Comparison of ENCODE assay signal across 8 cellular contexts in genomic region chr20:19661717-19662637, GRCh38.
DNase-seq lines count a peak whose midpoint lies in the region; ATAC-seq, FAIRE-seq and TF ChIP-seq lines count a peak whose summit lies in the region.

No MANE protein-coding gene starts in this region.

- no peaks in the 10 kb centered on the region for H3K27me3 ChIP-seq in KMS-11 (ENCODE audit: insufficient read depth, low read depth)
- H3K27me3 ChIP-seq in OCI-LY3 (ENCODE audit: low read depth, low read length): peaks cover 32% of the 10 kb centered on the region

- H3K4me3 Mint-ChIP-seq in activated T-cell treated with anti-CD3 and anti-CD28 coated beads, Interleukin-2, amount 50 U/mL, for 72 hours: no peak overlapping the region
- no peak overlapping the region for H3K4me3 Mint-ChIP-seq in osteocyte (ENCODE audit: unreplicated experiment)

- peaks cover 38% of the 10 kb centered on the region for H3K27me3 Mint-ChIP-seq in activated T-cell treated with anti-CD3 and anti-CD28 coated beads, Interleukin-2, amount 50 U/mL, for 72 hours (ENCODE audit: low read depth)
- peaks cover 79% of the 10 kb centered on the region for H3K27me3 Mint-ChIP-seq in osteocyte (ENCODE audit: unreplicated experiment)

- H3K4me3 ChIP-seq in KMS-11 (IDR thresholded peaks at IDR 0.05; ENCODE audit: insufficient read depth, low read depth, low read length): no peak overlapping the region
- 0 out of 2 replicates have a peak overlapping the region, but pooled peaks have one; percentile 4 for H3K4me3 ChIP-seq in OCI-LY3 (ENCODE audit: low read length)

- no peaks in the 10 kb centered on the region for H4K20me1 ChIP-seq in KMS-11 (ENCODE audit: insufficient read depth)
- H4K20me1 ChIP-seq in OCI-LY3 (ENCODE audit: insufficient read depth, low read length): no peaks in the 10 kb centered on the region

- H2AFZ ChIP-seq in KMS-11 (ENCODE audit: low read depth): no peak overlapping the region
- H2AFZ ChIP-seq in OCI-LY3 (ENCODE audit: low read depth, low read length): peak overlapping the region; percentile 13; the same call in 1 of the 2 replicates

- DNase-seq in activated T-cell treated with anti-CD3 and anti-CD28 coated beads, Interleukin-2, amount 50 U/mL, for 72 hours: peak; percentile 22 to 48
- DNase-seq in glomerular endothelial cell (ENCODE audit: extremely low read depth, low read depth, low spot score) (peak; percentile 48), osteocyte (ENCODE audit: extremely low spot score, unreplicated experiment) (no peak)

- H3K79me2 ChIP-seq in KMS-11 (ENCODE audit: insufficient read depth, low read depth) (no peaks in the 10 kb centered on the region), OCI-LY3 (ENCODE audit: low read length) (no peaks in the 10 kb centered on the region)

- FAIRE-seq in A204.1 (lab: Jason Lieb, UNC): peak; percentile 65

- H3K36me3 ChIP-seq in KMS-11 (ENCODE audit: insufficient read depth) (no peaks in the 10 kb centered on the region), OCI-LY3 (replicated peaks; ENCODE audit: low read depth, low read length) (no peaks in the 10 kb centered on the region)

- H3K4me1 Mint-ChIP-seq in activated T-cell treated with anti-CD3 and anti-CD28 coated beads, Interleukin-2, amount 50 U/mL, for 72 hours (ENCODE audit: low read depth): no peaks in the 10 kb centered on the region
- H3K4me1 Mint-ChIP-seq in osteocyte (ENCODE audit: unreplicated experiment): peaks cover 8% of the 10 kb centered on the region

- H3K4me1 ChIP-seq in KMS-11 (ENCODE audit: low read depth, poor library complexity, severe bottlenecking) (no peaks in the 10 kb centered on the region), OCI-LY3 (ENCODE audit: low read length) (peaks cover 46% of the 10 kb centered on the region)

- TF ChIP-seq CTCF in GM12874 (IDR thresholded peaks at IDR 0.05; ENCODE audit: insufficient read depth, low read depth, low read length): peak; percentile 93
- peak; percentile 85 for TF ChIP-seq CTCF in KMS-11 (conservative IDR thresholded peaks at IDR 0.05; ENCODE audit: low read depth, low read length)
- peak; percentile 98 for TF ChIP-seq CTCF in OCI-LY3 (IDR thresholded peaks at IDR 0.05; ENCODE audit: low read depth, low read length)
- peak; percentile 96 for TF ChIP-seq CTCF in osteocyte (IDR thresholded peaks at IDR 0.05)

- H3K27ac Mint-ChIP-seq in activated T-cell treated with anti-CD3 and anti-CD28 coated beads, Interleukin-2, amount 50 U/mL, for 72 hours: no peak overlapping the region
- no peak overlapping the region for H3K27ac Mint-ChIP-seq in osteocyte (ENCODE audit: unreplicated experiment)

- TF ChIP-seq POLR2A in GM18505 (IDR thresholded peaks at IDR 0.05; ENCODE audit: borderline replicate concordance, extremely low read depth, insufficient read depth, insufficient read length): no peak

- H3K27ac ChIP-seq in KMS-11 (no peak overlapping the region), OCI-LY3 (ENCODE audit: low read length) (no peak overlapping the region)

- H3K4me2 ChIP-seq in KMS-11 (no peak overlapping the region), OCI-LY3 (ENCODE audit: low read length) (peak overlapping the region; percentile 46)

- no peaks in the 10 kb centered on the region for H3K9me3 Mint-ChIP-seq in activated T-cell treated with anti-CD3 and anti-CD28 coated beads, Interleukin-2, amount 50 U/mL, for 72 hours
- H3K9me3 Mint-ChIP-seq in osteocyte (ENCODE audit: unreplicated experiment): no peaks in the 10 kb centered on the region

- no peaks in the 10 kb centered on the region for H3K9me3 ChIP-seq in OCI-LY3 (ENCODE audit: insufficient read depth, low read length)

- peak; percentile 35 to 46 for ATAC-seq in activated T-cell treated with anti-CD3 and anti-CD28 coated beads, Interleukin-2, amount 50 U/mL, for 72 hours (replicated peaks in 1 of 2)
- ATAC-seq in GM18505 (IDR thresholded peaks at IDR 0.05; ENCODE audit: unreplicated experiment): no peak

- no peaks in the 10 kb centered on the region for H3K36me3 Mint-ChIP-seq in activated T-cell treated with anti-CD3 and anti-CD28 coated beads, Interleukin-2, amount 50 U/mL, for 72 hours (ENCODE audit: insufficient read depth in 2 of 2)
- H3K36me3 Mint-ChIP-seq in osteocyte (ENCODE audit: unreplicated experiment): no peaks in the 10 kb centered on the region

- H3K9ac ChIP-seq in KMS-11 (no peak overlapping the region), OCI-LY3 (ENCODE audit: low read length) (no peak overlapping the region)
